Comparison of ENCODE assay signal across 29 cellular contexts in genomic region chr7:150610193-150610592, GRCh38. TPM values are rescaled to one million over a fixed set of nuclear protein-coding genes. Genes with fewer than 3 reads are reported as not detected.
DNase-seq lines count a peak whose midpoint lies in the region; ATAC-seq and TF ChIP-seq lines count a peak whose summit lies in the region.
"Had no signal": no experiment of that assay in that cellular context is flagged by ENCODE, and none has a peak within 500 bp of the region (broad histone marks: within the 10 kb centered on the region; RNA-seq: fewer than 3 reads in every experiment).

No MANE protein-coding gene starts in this region.

- H3K4me3 Mint-ChIP-seq in activated CD4-positive, alpha-beta T cell treated with anti-CD3 and anti-CD28 coated beads, Interleukin-2, amount 10 ng/mL, durations not matched to agents 24 days and 14 days = peak overlapping the region; percentile 46
- peak overlapping the region; percentile 50 for H3K4me3 Mint-ChIP-seq in natural killer cell treated with Interleukin-12 subunit alpha and Interleukin-12 subunit beta and Interleukin-15 and Interleukin-18, amount 100 ng/mL, for 72 hours
- no peak overlapping the region for H3K4me3 Mint-ChIP-seq in natural killer cell
- H3K4me3 Mint-ChIP-seq in activated naive CD8-positive, alpha-beta T cell treated with anti-CD3 and anti-CD28 coated beads, Interleukin-2, amount 10 ng/mL, durations not matched to agents 7 days and 5 days = no peak overlapping the region
- H3K4me3 Mint-ChIP-seq: CD4-positive, alpha-beta T cell; stimulated activated memory B cell treated with anti-CD40 and anti-IgM and Interleukin-4, amounts not matched to agents 10 μg/mL and 1 μg/mL and 100 μg/mL, for 72 hours; T-helper 17 cell had no signal

- H3K9me3 Mint-ChIP-seq in activated CD4-positive, alpha-beta T cell treated with anti-CD3 and anti-CD28 coated beads, Interleukin-2, amount 10 ng/mL, durations not matched to agents 24 days and 14 days = peaks cover 24% of the 10 kb centered on the region
- H3K9me3 Mint-ChIP-seq in natural killer cell treated with Interleukin-12 subunit alpha and Interleukin-12 subunit beta and Interleukin-15 and Interleukin-18, amount 100 ng/mL, for 72 hours = peaks cover 10% of the 10 kb centered on the region
- H3K9me3 Mint-ChIP-seq in natural killer cell = no peaks in the 10 kb centered on the region
- peaks cover 5% of the 10 kb centered on the region for H3K9me3 Mint-ChIP-seq in activated naive CD8-positive, alpha-beta T cell treated with anti-CD3 and anti-CD28 coated beads, Interleukin-2, amount 10 ng/mL, durations not matched to agents 7 days and 5 days
- H3K9me3 Mint-ChIP-seq: stimulated activated memory B cell treated with anti-CD40 and anti-IgM and Interleukin-4, amounts not matched to agents 10 μg/mL and 1 μg/mL and 100 μg/mL, for 72 hours had no signal

- no peaks in the 10 kb centered on the region for H3K27me3 Mint-ChIP-seq in activated CD4-positive, alpha-beta T cell treated with anti-CD3 and anti-CD28 coated beads, Interleukin-2, amount 10 ng/mL, durations not matched to agents 24 days and 14 days
- H3K27me3 Mint-ChIP-seq in natural killer cell treated with Interleukin-12 subunit alpha and Interleukin-12 subunit beta and Interleukin-15 and Interleukin-18, amount 100 ng/mL, for 72 hours = no peaks in the 10 kb centered on the region
- no peaks in the 10 kb centered on the region for H3K27me3 Mint-ChIP-seq in natural killer cell (ENCODE audit: low read depth in 2 of 2)
- H3K27me3 Mint-ChIP-seq in activated naive CD8-positive, alpha-beta T cell treated with anti-CD3 and anti-CD28 coated beads, Interleukin-2, amount 10 ng/mL, durations not matched to agents 7 days and 5 days = no peaks in the 10 kb centered on the region
- H3K27me3 Mint-ChIP-seq: CD4-positive, alpha-beta T cell; T-helper 17 cell had no signal

- intact Hi-C loops in activated CD4-positive, alpha-beta T cell treated with anti-CD3 and anti-CD28 coated beads, Interleukin-2, amount 10 ng/mL, durations not matched to agents 24 days and 14 days (cut with micrococcal nuclease) = no loop called here
- intact Hi-C loops in natural killer cell (cut with micrococcal nuclease) = no loop called here

- TF ChIP-seq CTCF in natural killer cell (IDR thresholded peaks at IDR 0.05) = no peak

- no peak for DNase-seq in activated CD4-positive, alpha-beta T cell treated with anti-CD3 and anti-CD28 coated beads, Interleukin-2, amount 10 ng/mL, durations not matched to agents 24 days and 14 days
- DNase-seq in activated CD4-positive, alpha-beta T cell treated with anti-CD3 and anti-CD28 coated beads, Interleukin-2, amount 50 U/mL, for 4 hours = no peak
- no peak for DNase-seq in natural killer cell treated with Interleukin-12 subunit alpha and Interleukin-12 subunit beta and Interleukin-15 and Interleukin-18, amount 100 ng/mL, for 72 hours (ENCODE audit: low spot score)
- DNase-seq in natural killer cell = no peak
- no peak for DNase-seq in activated naive CD8-positive, alpha-beta T cell treated with anti-CD3 and anti-CD28 coated beads, Interleukin-2, amount 10 ng/mL, durations not matched to agents 7 days and 5 days
- DNase-seq in HK-2 (ENCODE audit: unreplicated experiment) = no peak
- DNase-seq: activated CD4-positive, alpha-beta T cell treated with anti-CD3 and anti-CD28 coated beads, Interleukin-2, amount 50 U/mL, for 1 hour; activated naive CD4-positive, alpha-beta T cell treated with anti-CD3 and anti-CD28 coated beads, Interleukin-2, amount 50 U/mL, for 16 hours; AML-193; CD4-positive, alpha-beta T cell; DND-41; effector CD4-positive, alpha-beta T cell; GF-D8; hippocampal formation; mucosa of descending colon; NCI-H1930; NCI-H524 treated with DMSO at 0.1 percent for 48 hours; OCI-M1; stimulated activated CD4-positive, alpha-beta T cell treated with anti-CD3 and anti-CD28 coated beads, Interleukin-15, amount 100 ng/mL, for 24 hours; T-helper 17 cell; upper lobe of left lung had no signal

- POLR2A ChIA-PET in activated naive CD8-positive, alpha-beta T cell treated with anti-CD3 and anti-CD28 coated beads, Interleukin-2, amount 10 ng/mL, durations not matched to agents 7 days and 5 days (lab: Charles Lee) = interaction anchor here (1.4 to 1.8 kb wide), 2 partner anchors 12 to 145 kb away, joined by 3 to 6 read pairs; no protein-coding TSS in a partner anchor

- H3K4me1 Mint-ChIP-seq in activated CD4-positive, alpha-beta T cell treated with anti-CD3 and anti-CD28 coated beads, Interleukin-2, amount 10 ng/mL, durations not matched to agents 24 days and 14 days = peaks cover 56% of the 10 kb centered on the region
- H3K4me1 Mint-ChIP-seq in natural killer cell treated with Interleukin-12 subunit alpha and Interleukin-12 subunit beta and Interleukin-15 and Interleukin-18, amount 100 ng/mL, for 72 hours (ENCODE audit: low read depth in 2 of 2) = peaks cover 43 to 48% of the 10 kb centered on the region in 2 donors
- H3K4me1 Mint-ChIP-seq in natural killer cell = peaks cover 23 to 35% of the 10 kb centered on the region in 2 donors
- peaks cover 51% of the 10 kb centered on the region for H3K4me1 Mint-ChIP-seq in activated naive CD8-positive, alpha-beta T cell treated with anti-CD3 and anti-CD28 coated beads, Interleukin-2, amount 10 ng/mL, durations not matched to agents 7 days and 5 days
- H3K4me1 Mint-ChIP-seq: stimulated activated memory B cell treated with anti-CD40 and anti-IgM and Interleukin-4, amounts not matched to agents 10 μg/mL and 1 μg/mL and 100 μg/mL, for 72 hours had no signal

- H3K27ac Mint-ChIP-seq in activated CD4-positive, alpha-beta T cell treated with anti-CD3 and anti-CD28 coated beads, Interleukin-2, amount 10 ng/mL, durations not matched to agents 24 days and 14 days = peak overlapping the region; percentile 92
- H3K27ac Mint-ChIP-seq in natural killer cell treated with Interleukin-12 subunit alpha and Interleukin-12 subunit beta and Interleukin-15 and Interleukin-18, amount 100 ng/mL, for 72 hours = peak overlapping the region; percentile 78 to 85
- H3K27ac Mint-ChIP-seq in natural killer cell = no peak overlapping the region
- peak overlapping the region; percentile 29 for H3K27ac Mint-ChIP-seq in activated naive CD8-positive, alpha-beta T cell treated with anti-CD3 and anti-CD28 coated beads, Interleukin-2, amount 10 ng/mL, durations not matched to agents 7 days and 5 days
- H3K27ac Mint-ChIP-seq: CD4-positive, alpha-beta T cell; stimulated activated memory B cell treated with anti-CD40 and anti-IgM and Interleukin-4, amounts not matched to agents 10 μg/mL and 1 μg/mL and 100 μg/mL, for 72 hours; T-helper 17 cell had no signal

- ATAC-seq in natural killer cell treated with Interleukin-12 subunit alpha and Interleukin-12 subunit beta and Interleukin-15 and Interleukin-18, amount 100 ng/mL, for 72 hours = peak; percentile 43
- ATAC-seq in natural killer cell (no peak), GM21515 (IDR thresholded peaks at IDR 0.05; ENCODE audit: unreplicated experiment) (no peak), GM21381 (IDR thresholded peaks at IDR 0.05; ENCODE audit: unreplicated experiment) (no peak)
- ATAC-seq in activated naive CD8-positive, alpha-beta T cell treated with anti-CD3 and anti-CD28 coated beads, Interleukin-2, amount 10 ng/mL, durations not matched to agents 7 days and 5 days (ENCODE audit: low read depth) = no peak
- ATAC-seq: gastroesophageal sphincter; HCT116; mucosa of descending colon; stimulated activated memory B cell treated with anti-CD40 and anti-IgM and Interleukin-4, amounts not matched to agents 10 μg/mL and 1 μg/mL and 100 μg/mL, for 72 hours; T-helper 17 cell had no signal

- H3K36me3 Mint-ChIP-seq in activated CD4-positive, alpha-beta T cell treated with anti-CD3 and anti-CD28 coated beads, Interleukin-2, amount 10 ng/mL, durations not matched to agents 24 days and 14 days (ENCODE audit: low read depth) = peaks cover 24% of the 10 kb centered on the region
- peaks cover 13% of the 10 kb centered on the region for H3K36me3 Mint-ChIP-seq in natural killer cell treated with Interleukin-12 subunit alpha and Interleukin-12 subunit beta and Interleukin-15 and Interleukin-18, amount 100 ng/mL, for 72 hours
- no peaks in the 10 kb centered on the region for H3K36me3 Mint-ChIP-seq in natural killer cell
- H3K36me3 Mint-ChIP-seq in activated naive CD8-positive, alpha-beta T cell treated with anti-CD3 and anti-CD28 coated beads, Interleukin-2, amount 10 ng/mL, durations not matched to agents 7 days and 5 days = peaks cover 14% of the 10 kb centered on the region
- H3K36me3 Mint-ChIP-seq: stimulated activated memory B cell treated with anti-CD40 and anti-IgM and Interleukin-4, amounts not matched to agents 10 μg/mL and 1 μg/mL and 100 μg/mL, for 72 hours had no signal

RNA-seq across cellular contexts. Expression of gene GIMAP6, which starts 22.0 kb away (rescaled TPM):
- 35.5 and 35.8 TPM in 2 replicates for total RNA-seq in activated CD4-positive, alpha-beta T cell treated with anti-CD3 and anti-CD28 coated beads, Interleukin-2, amount 10 ng/mL, durations not matched to agents 24 days and 14 days
- total RNA-seq in natural killer cell treated with Interleukin-12 subunit alpha and Interleukin-12 subunit beta and Interleukin-15 and Interleukin-18, amount 100 ng/mL, for 72 hours = 10 to 100 TPM; 55.8 to 88.4 TPM
- 100 to 1,000 TPM in 1 of 3 donors, 10 to 100 TPM in 2; 39.7 to 100 (median 51.9) TPM for total RNA-seq in natural killer cell
- 100 to 1,000 TPM; 124 to 130 TPM for total RNA-seq in activated naive CD8-positive, alpha-beta T cell treated with anti-CD3 and anti-CD28 coated beads, Interleukin-2, amount 10 ng/mL, durations not matched to agents 7 days and 5 days
- total RNA-seq: A673, osteocyte had no signal

RNA-seq across cellular contexts. Expression of gene GIMAP4, which starts 43.0 kb away (rescaled TPM):
- 61.1 and 62.7 TPM in 2 replicates for total RNA-seq in activated CD4-positive, alpha-beta T cell treated with anti-CD3 and anti-CD28 coated beads, Interleukin-2, amount 10 ng/mL, durations not matched to agents 24 days and 14 days
- 100 to 1,000 TPM in 1 of 2 donors, 10 to 100 TPM in 1; 83.6 to 245 TPM for total RNA-seq in natural killer cell treated with Interleukin-12 subunit alpha and Interleukin-12 subunit beta and Interleukin-15 and Interleukin-18, amount 100 ng/mL, for 72 hours
- total RNA-seq in natural killer cell = 100 to 1,000 TPM; 105 to 215 (median 124) TPM
- total RNA-seq in activated naive CD8-positive, alpha-beta T cell treated with anti-CD3 and anti-CD28 coated beads, Interleukin-2, amount 10 ng/mL, durations not matched to agents 7 days and 5 days = 100 to 1,000 TPM; 285 to 288 TPM
- total RNA-seq: A673, osteocyte, renal cortical epithelial cell had no signal

Comparison
In these comparisons a context has a peak if more than half of its experiments do, and no peak if none do; other contexts are left out.
1. H3K27ac Mint-ChIP-seq: peak in activated CD4-positive, alpha-beta T cell treated with anti-CD3 and anti-CD28 coated beads, Interleukin-2, amount 10 ng/mL, durations not matched to agents 24 days and 14 days (single experiment), natural killer cell treated with Interleukin-12 subunit alpha and Interleukin-12 subunit beta and Interleukin-15 and Interleukin-18, amount 100 ng/mL, for 72 hours (2 of 2) and activated naive CD8-positive, alpha-beta T cell treated with anti-CD3 and anti-CD28 coated beads, Interleukin-2, amount 10 ng/mL, durations not matched to agents 7 days and 5 days (single experiment); none in natural killer cell (0 of 2).
2. H3K4me3 Mint-ChIP-seq: peak in activated CD4-positive, alpha-beta T cell treated with anti-CD3 and anti-CD28 coated beads, Interleukin-2, amount 10 ng/mL, durations not matched to agents 24 days and 14 days (single experiment) and natural killer cell treated with Interleukin-12 subunit alpha and Interleukin-12 subunit beta and Interleukin-15 and Interleukin-18, amount 100 ng/mL, for 72 hours (single experiment); none in natural killer cell (single experiment) and activated naive CD8-positive, alpha-beta T cell treated with anti-CD3 and anti-CD28 coated beads, Interleukin-2, amount 10 ng/mL, durations not matched to agents 7 days and 5 days (single experiment).
3. ATAC-seq: peak in natural killer cell treated with Interleukin-12 subunit alpha and Interleukin-12 subunit beta and Interleukin-15 and Interleukin-18, amount 100 ng/mL, for 72 hours (2 of 2); none in natural killer cell (0 of 3), activated naive CD8-positive, alpha-beta T cell treated with anti-CD3 and anti-CD28 coated beads, Interleukin-2, amount 10 ng/mL, durations not matched to agents 7 days and 5 days (single experiment), GM21515 (single experiment) and GM21381 (single experiment).